Comparison of ENCODE assay signal across 1 cellular context in the genomic region with DNA sequence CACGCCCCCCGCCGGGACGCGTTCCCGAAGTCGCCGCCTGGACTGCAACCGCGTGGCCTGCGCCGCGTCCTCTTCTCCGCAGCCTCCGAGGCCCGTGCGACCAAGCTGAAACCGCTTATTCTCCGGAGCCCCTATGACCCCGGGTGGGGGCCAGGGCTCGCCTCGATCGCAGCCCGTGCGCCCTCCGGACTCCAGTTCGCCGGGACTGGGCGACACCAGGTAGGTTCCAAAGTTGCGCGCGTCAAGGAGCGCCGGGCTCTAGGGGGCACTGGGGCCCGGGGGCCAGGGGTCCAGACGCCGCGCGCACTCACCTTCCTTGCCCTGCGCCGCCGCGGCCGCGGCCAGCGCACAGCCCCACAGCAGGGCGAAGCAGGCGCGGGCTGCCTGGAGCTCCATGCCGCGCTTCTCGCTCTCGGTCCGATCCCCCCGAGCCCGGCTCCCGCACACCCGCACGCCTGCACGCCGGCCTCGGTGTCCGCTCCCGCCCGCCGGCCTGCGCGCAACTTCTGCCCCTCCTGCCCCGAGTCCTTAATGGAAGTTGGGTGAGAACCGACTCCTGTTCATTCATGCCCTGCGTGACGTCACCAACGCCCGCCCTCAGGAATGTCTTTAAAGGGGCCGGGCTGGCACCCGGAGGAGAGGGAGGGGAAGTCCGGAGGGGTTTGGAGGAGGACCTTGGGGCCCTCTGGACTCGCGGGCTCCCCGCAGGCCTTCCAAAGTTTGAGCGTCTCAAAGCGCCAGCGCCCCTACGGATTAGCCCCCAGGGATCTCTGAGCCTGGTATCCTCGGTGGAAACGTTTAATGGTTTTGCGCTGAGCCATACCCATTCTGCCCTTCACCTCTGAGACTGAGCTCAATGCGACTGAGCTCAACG.
A peak's percentile ranks its signal among the peaks of the same experiment; 100 is the strongest.
TF ChIP-seq lines count a peak whose summit lies in the region.

A gene (minus strand): TSS at position 533 of the 874 bp plus-strand sequence. CDS start 137 bp downstream, at position 396.

TF ChIP-seq in SK-N-SH, 30 proteins besides CTCF, POLR2A, EP300 and RAD21 (continued from another document):
- TF ChIP-seq, protein P1, sequence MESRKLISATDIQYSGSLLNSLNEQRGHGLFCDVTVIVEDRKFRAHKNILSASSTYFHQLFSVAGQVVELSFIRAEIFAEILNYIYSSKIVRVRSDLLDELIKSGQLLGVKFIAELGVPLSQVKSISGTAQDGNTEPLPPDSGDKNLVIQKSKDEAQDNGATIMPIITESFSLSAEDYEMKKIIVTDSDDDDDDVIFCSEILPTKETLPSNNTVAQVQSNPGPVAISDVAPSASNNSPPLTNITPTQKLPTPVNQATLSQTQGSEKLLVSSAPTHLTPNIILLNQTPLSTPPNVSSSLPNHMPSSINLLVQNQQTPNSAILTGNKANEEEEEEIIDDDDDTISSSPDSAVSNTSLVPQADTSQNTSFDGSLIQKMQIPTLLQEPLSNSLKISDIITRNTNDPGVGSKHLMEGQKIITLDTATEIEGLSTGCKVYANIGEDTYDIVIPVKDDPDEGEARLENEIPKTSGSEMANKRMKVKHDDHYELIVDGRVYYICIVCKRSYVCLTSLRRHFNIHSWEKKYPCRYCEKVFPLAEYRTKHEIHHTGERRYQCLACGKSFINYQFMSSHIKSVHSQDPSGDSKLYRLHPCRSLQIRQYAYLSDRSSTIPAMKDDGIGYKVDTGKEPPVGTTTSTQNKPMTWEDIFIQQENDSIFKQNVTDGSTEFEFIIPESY (IDR thresholded peaks at IDR 0.05; ENCODE audit: borderline replicate concordance, low read depth), result no peak
- TF ChIP-seq, protein P2, sequence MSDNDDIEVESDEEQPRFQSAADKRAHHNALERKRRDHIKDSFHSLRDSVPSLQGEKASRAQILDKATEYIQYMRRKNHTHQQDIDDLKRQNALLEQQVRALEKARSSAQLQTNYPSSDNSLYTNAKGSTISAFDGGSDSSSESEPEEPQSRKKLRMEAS (IDR thresholded peaks at IDR 0.05; ENCODE audit: low read depth), result peak; percentile 64
- TF ChIP-seq POLR2AphosphoS5 (IDR thresholded peaks at IDR 0.05; ENCODE audit: low read depth, low read length), result peak; percentile 97
- peak; percentile 57; the same call in 1 of the 2 replicates for TF ChIP-seq TEAD4 (IDR thresholded peaks at IDR 0.05; ENCODE audit: borderline replicate concordance, insufficient read depth)
